Comparison of ENCODE assay signal across 8 cellular contexts in genomic region chr18:12271376-12272235, GRCh38. TPM values are rescaled to one million over a fixed set of nuclear protein-coding genes. Genes with fewer than 3 reads are reported as not detected.
DNase-seq lines count a peak whose midpoint lies in the region; ATAC-seq and TF ChIP-seq lines count a peak whose summit lies in the region.

No MANE protein-coding gene starts in this region.

- peaks cover 2% of the 10 kb centered on the region for H3K4me1 Mint-ChIP-seq in activated naive CD4-positive, alpha-beta T cell treated with anti-CD3 and anti-CD28 coated beads, Interleukin-2, amount 10 ng/mL, durations not matched to agents 7 days and 5 days
- peaks cover 1% of the 10 kb centered on the region for H3K4me1 Mint-ChIP-seq in glutamatergic neuron (ENCODE audit: low read depth, unreplicated experiment)

- H3K9ac ChIP-seq in parathyroid adenoma: no peak overlapping the region

- no peak overlapping the region for H3K27ac ChIP-seq in parathyroid adenoma

- TF ChIP-seq CTCF in glutamatergic neuron (IDR thresholded peaks at IDR 0.05; ENCODE audit: partially characterized antibody, unreplicated experiment) (peak; percentile 69), parathyroid adenoma (IDR thresholded peaks at IDR 0.05) (peak; percentile 79)

- no peaks in the 10 kb centered on the region for H3K36me3 Mint-ChIP-seq in activated naive CD4-positive, alpha-beta T cell treated with anti-CD3 and anti-CD28 coated beads, Interleukin-2, amount 10 ng/mL, durations not matched to agents 7 days and 5 days
- no peaks in the 10 kb centered on the region for H3K36me3 Mint-ChIP-seq in glutamatergic neuron (ENCODE audit: unreplicated experiment)

- H3K4me2 ChIP-seq in parathyroid adenoma (ENCODE audit: low read length): peak overlapping the region; percentile 96

- H3K79me2 ChIP-seq in parathyroid adenoma: no peaks in the 10 kb centered on the region

- no peaks in the 10 kb centered on the region for H3K4me1 ChIP-seq in parathyroid adenoma

- peak; percentile 14 for DNase-seq in CMK (ENCODE audit: low read depth)
- DNase-seq in KG1 (lab: John Stamatoyannopoulos, UW): peak; percentile 66
- DNase-seq in RKO (ENCODE audit: low spot score): peak; percentile 86
- peak; percentile 67 for DNase-seq in activated naive CD4-positive, alpha-beta T cell treated with anti-CD3 and anti-CD28 coated beads, Interleukin-2, amount 10 ng/mL, durations not matched to agents 7 days and 5 days
- peak; percentile 79 for DNase-seq in glutamatergic neuron
- DNase-seq in ureter (ENCODE audit: low spot score): peak; percentile 81

- H3K9me3 ChIP-seq in parathyroid adenoma (ENCODE audit: control insufficient read depth, low read length): no peaks in the 10 kb centered on the region

- H3K27me3 Mint-ChIP-seq in activated naive CD4-positive, alpha-beta T cell treated with anti-CD3 and anti-CD28 coated beads, Interleukin-2, amount 10 ng/mL, durations not matched to agents 7 days and 5 days: peaks cover 11% of the 10 kb centered on the region
- peaks cover 2% of the 10 kb centered on the region for H3K27me3 Mint-ChIP-seq in glutamatergic neuron (ENCODE audit: unreplicated experiment)

- H3K9me3 Mint-ChIP-seq in activated naive CD4-positive, alpha-beta T cell treated with anti-CD3 and anti-CD28 coated beads, Interleukin-2, amount 10 ng/mL, durations not matched to agents 7 days and 5 days: no peaks in the 10 kb centered on the region
- peaks cover 6% of the 10 kb centered on the region for H3K9me3 Mint-ChIP-seq in glutamatergic neuron (ENCODE audit: unreplicated experiment)

- H3K36me3 ChIP-seq in parathyroid adenoma (ENCODE audit: control insufficient read depth, insufficient read depth, low read length): no peaks in the 10 kb centered on the region

- H3K27ac Mint-ChIP-seq in activated naive CD4-positive, alpha-beta T cell treated with anti-CD3 and anti-CD28 coated beads, Interleukin-2, amount 10 ng/mL, durations not matched to agents 7 days and 5 days: no peak overlapping the region
- no peak overlapping the region for H3K27ac Mint-ChIP-seq in glutamatergic neuron (ENCODE audit: unreplicated experiment)

- peak overlapping the region; percentile 85 for H2AFZ ChIP-seq in parathyroid adenoma

- H3K27me3 ChIP-seq in parathyroid adenoma (ENCODE audit: control insufficient read depth, insufficient read depth, low read length): no peaks in the 10 kb centered on the region

- peak overlapping the region; percentile 58 for H3K4me3 Mint-ChIP-seq in activated naive CD4-positive, alpha-beta T cell treated with anti-CD3 and anti-CD28 coated beads, Interleukin-2, amount 10 ng/mL, durations not matched to agents 7 days and 5 days
- peak overlapping the region; percentile 63 for H3K4me3 Mint-ChIP-seq in glutamatergic neuron (ENCODE audit: unreplicated experiment)

- CTCF ChIA-PET in activated naive CD4-positive, alpha-beta T cell treated with anti-CD3 and anti-CD28 coated beads, Interleukin-2, amount 10 ng/mL, durations not matched to agents 7 days and 5 days (lab: Charles Lee): interaction anchor here (0.5 to 2.2 kb wide), 13 partner anchors 9 to 930 kb away, joined by 3 to 6 read pairs (median 4); partner anchors contain the start of gene TUBB6

- H3K4me3 ChIP-seq in parathyroid adenoma (ENCODE audit: low read depth, low read length): peak overlapping the region; percentile 61

- ATAC-seq in GM21515 (IDR thresholded peaks at IDR 0.05; ENCODE audit: unreplicated experiment): peak; percentile 86

RNA-seq across cellular contexts. Expression of gene CIDEA, which starts 17.4 kb away (rescaled TPM):
- total RNA-seq in glutamatergic neuron (ENCODE audit: unreplicated experiment) (not detected), ureter (not detected)

RNA-seq across cellular contexts. Expression of gene TUBB6, which starts 36.4 kb away (rescaled TPM):
- 35.6 TPM for total RNA-seq in glutamatergic neuron (ENCODE audit: unreplicated experiment)
- total RNA-seq in ureter: 101 TPM

Comparison
In these comparisons a context has a peak if more than half of its experiments do, and no peak if none do; other contexts are left out.
1. DNase-seq: peak in every context shown above with its lines; median percentile 86 in RKO; 81 in ureter; 79 in glutamatergic neuron; 67 in activated naive CD4-positive, alpha-beta T cell treated with anti-CD3 and anti-CD28 coated beads, Interleukin-2, amount 10 ng/mL, durations not matched to agents 7 days and 5 days; 66 in KG1; 14 in CMK.